In genomic region chr6:99819853-99820252, GRCh38 we compare ENCODE assay signal across 19 cellular contexts.
"Had no signal": no experiment of that assay in that cellular context is flagged by ENCODE, and none has a peak within 500 bp of the region (broad histone marks: within the 10 kb centered on the region; RNA-seq: fewer than 3 reads in every experiment).

No MANE protein-coding gene starts in this region.

- ATAC-seq: SK-N-SH treated with all-trans-retinoic acid at 6 μM for 48 hours had no signal

- DNase-seq: Karpas-422, KG1, MM.1S, NCI-H1092 treated with DMSO at 0.1 percent for 48 hours, NCI-H1436, NCI-H187, NCI-H2029, NCI-H2081 treated with DMSO at 0.1 percent for 48 hours, NCI-H2171, NCI-H226, NCI-H446, NCI-H510A, NCI-H524 treated with DMSO at 0.1 percent for 48 hours, NCI-H69, NCI-H774, SHP77 had no signal

- H3K27ac ChIP-seq: HL-60, RWPE1 had no signal
